Comparison of ENCODE assay signal across 1 cellular context in the genomic region with DNA sequence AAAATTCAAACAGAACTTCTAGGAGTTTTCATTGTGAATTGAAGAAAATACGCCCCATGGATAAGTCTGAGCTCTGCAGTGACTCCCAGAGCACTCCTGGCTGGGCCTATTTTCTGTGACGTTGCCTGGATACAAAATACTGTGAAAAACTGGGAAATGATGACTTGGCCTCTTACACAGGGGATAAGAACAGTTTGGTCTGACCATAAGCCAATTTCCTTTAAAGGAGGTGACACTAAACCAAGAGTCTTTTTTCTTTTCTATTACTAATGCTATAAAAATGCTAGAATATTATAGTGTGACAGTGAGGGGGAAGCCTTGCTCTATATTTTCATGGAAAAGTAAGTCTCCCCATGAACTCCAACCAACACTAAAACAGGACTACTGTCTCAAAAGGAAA.
A peak's percentile ranks its signal among the peaks of the same experiment; 100 is the strongest.
TF ChIP-seq lines count a peak whose summit lies in the region.

No MANE protein-coding gene starts in this region.

TF ChIP-seq in SK-N-SH, 30 proteins besides CTCF, POLR2A, EP300 and RAD21 (continued from another document):
- TF ChIP-seq, protein P1, sequence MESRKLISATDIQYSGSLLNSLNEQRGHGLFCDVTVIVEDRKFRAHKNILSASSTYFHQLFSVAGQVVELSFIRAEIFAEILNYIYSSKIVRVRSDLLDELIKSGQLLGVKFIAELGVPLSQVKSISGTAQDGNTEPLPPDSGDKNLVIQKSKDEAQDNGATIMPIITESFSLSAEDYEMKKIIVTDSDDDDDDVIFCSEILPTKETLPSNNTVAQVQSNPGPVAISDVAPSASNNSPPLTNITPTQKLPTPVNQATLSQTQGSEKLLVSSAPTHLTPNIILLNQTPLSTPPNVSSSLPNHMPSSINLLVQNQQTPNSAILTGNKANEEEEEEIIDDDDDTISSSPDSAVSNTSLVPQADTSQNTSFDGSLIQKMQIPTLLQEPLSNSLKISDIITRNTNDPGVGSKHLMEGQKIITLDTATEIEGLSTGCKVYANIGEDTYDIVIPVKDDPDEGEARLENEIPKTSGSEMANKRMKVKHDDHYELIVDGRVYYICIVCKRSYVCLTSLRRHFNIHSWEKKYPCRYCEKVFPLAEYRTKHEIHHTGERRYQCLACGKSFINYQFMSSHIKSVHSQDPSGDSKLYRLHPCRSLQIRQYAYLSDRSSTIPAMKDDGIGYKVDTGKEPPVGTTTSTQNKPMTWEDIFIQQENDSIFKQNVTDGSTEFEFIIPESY (IDR thresholded peaks at IDR 0.05; ENCODE audit: borderline replicate concordance, low read depth) = 0 out of 2 replicates have a peak, but pooled peaks have one; percentile 8
